Comparison of ENCODE assay signal across 26 cellular contexts in the genomic region with DNA sequence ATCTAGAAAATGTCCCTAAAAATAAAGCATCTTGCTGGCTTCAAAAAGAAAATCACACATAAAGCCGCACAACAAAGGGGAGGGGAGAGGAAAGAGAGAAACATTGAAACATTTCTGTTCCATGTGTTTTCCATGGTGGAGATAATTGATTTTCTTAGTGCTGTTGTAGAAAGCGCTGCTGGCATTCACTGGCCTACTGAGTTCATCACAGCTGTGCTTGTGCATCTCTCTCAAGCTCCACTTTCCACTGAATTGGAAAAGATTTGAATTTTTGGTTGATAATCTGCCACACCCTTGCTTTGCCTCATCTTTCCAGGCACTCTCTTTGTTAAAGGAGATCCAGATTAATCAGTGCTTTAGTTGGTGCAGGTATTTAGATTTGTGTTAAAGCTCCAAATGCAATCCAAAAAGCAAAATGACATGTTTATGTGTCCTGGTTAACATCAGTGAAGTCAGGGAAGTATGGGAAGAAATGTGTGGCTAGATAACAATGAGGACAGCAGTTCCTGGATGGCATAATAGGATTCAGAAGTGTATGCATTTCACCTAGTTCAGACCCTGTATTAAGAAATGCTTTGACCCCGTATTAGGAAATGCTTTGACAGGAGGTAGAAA. TPM values are rescaled to one million over a fixed set of nuclear protein-coding genes. Genes with fewer than 3 reads are reported as not detected.
DNase-seq lines count a peak whose midpoint lies in the region; ATAC-seq and TF ChIP-seq lines count a peak whose summit lies in the region.
"Had no signal": no experiment of that assay in that cellular context is flagged by ENCODE, and none has a peak within 500 bp of the region (broad histone marks: within the 10 kb centered on the region; RNA-seq: fewer than 3 reads in every experiment).

No MANE protein-coding gene starts in this region.

- DNase-seq in heart right ventricle (no peak), cardiac septum (ENCODE audit: low spot score) (no peak), left ventricle myocardium inferior (no peak), posterior vena cava (ENCODE audit: low spot score) (peak; percentile 66), vagina (ENCODE audit: extremely low spot score in 2 of 2) (no peak), NCI-H146 (lab: John Stamatoyannopoulos, UW) (no peak), HK-2 (ENCODE audit: unreplicated experiment) (no peak), WERI-Rb-1 (no peak)
- DNase-seq: activated CD4-positive, alpha-beta T cell treated with anti-CD3 and anti-CD28 coated beads, Interleukin-2, amount 50 U/mL, for 1 hour; activated CD8-positive, alpha-beta memory T cell treated with anti-CD3 and anti-CD28 coated beads, Interleukin-2, amount 50 U/mL, for 48 hours; activated naive CD4-positive, alpha-beta T cell; anterior cingulate cortex; CD4-positive, CD25-positive, alpha-beta regulatory T cell; DMS153; endodermal cell; foreskin keratinocyte; MG63; mucosa of descending colon; NCI-H187 treated with DMSO at 0.1 percent for 48 hours; NCI-H446; NK-92 treated with Interleukin-12 subunit alpha and Interleukin-12 subunit beta, amount 100 ng/mL, for 24 hours; pancreas; stimulated activated CD8-positive, alpha-beta memory T cell treated with anti-CD3 and anti-CD28 coated beads, Interleukin-4, amount 100 ng/mL, for 48 hours; T-helper 1 cell had no signal

- no peak for ATAC-seq in heart right ventricle
- ATAC-seq: A549, foreskin keratinocyte, mucosa of descending colon, pancreas had no signal

- 67 to 68% methylated on average over 3 of the region's 3 CpGs for WGBS in heart right ventricle, 2 donors

- no peak for TF ChIP-seq POLR2A in vagina (IDR thresholded peaks at IDR 0.05)

- no peaks in the 10 kb centered on the region for H3K27me3 ChIP-seq in heart right ventricle
- H3K27me3 ChIP-seq in left ventricle myocardium inferior (ENCODE audit: low read depth) = no peaks in the 10 kb centered on the region
- H3K27me3 ChIP-seq in vagina = no peaks in the 10 kb centered on the region
- H3K27me3 ChIP-seq in WERI-Rb-1 (ENCODE audit: insufficient read depth, low read depth, severe bottlenecking) = no peaks in the 10 kb centered on the region
- H3K27me3 ChIP-seq: foreskin keratinocyte, MG63, pancreas had no signal

- H3K9me3 ChIP-seq in heart right ventricle (no peaks in the 10 kb centered on the region), left ventricle myocardium inferior (replicated peaks) (no peaks in the 10 kb centered on the region), vagina (no peaks in the 10 kb centered on the region), WERI-Rb-1 (ENCODE audit: severe bottlenecking) (no peaks in the 10 kb centered on the region)
- H3K9me3 ChIP-seq: A549, MG63, mucosa of descending colon, pancreas, thoracic aorta had no signal

- H3K4me1 ChIP-seq in heart right ventricle = peaks cover 0 to 13% (median 4%) of the 10 kb centered on the region in 9 donors
- no peaks in the 10 kb centered on the region for H3K4me1 ChIP-seq in left ventricle myocardium inferior
- peaks cover 13% of the 10 kb centered on the region for H3K4me1 ChIP-seq in vagina
- H3K4me1 ChIP-seq: foreskin keratinocyte, pancreas had no signal

- intact Hi-C loops in heart right ventricle (cut with DNase I) (loop anchor here in 6 of 10 donors (5.0 to 10.0 kb wide), 7 partner anchors 34 to 444 kb away; no protein-coding TSS in a partner anchor), cardiac septum (cut with DNase I) (no loop called here), left ventricle myocardium inferior (cut with micrococcal nuclease) (loop anchor here (10.0 kb wide), 1 partner anchor 447 kb away; no protein-coding TSS in a partner anchor), posterior vena cava (cut with DNase I) (loop anchor here in 1 of 2 donors (10.0 kb wide), 1 partner anchor 447 kb away; no protein-coding TSS in a partner anchor), vagina (cut with DNase I) (no loop called here)

- H3K36me3 ChIP-seq in heart right ventricle (no peaks in the 10 kb centered on the region), left ventricle myocardium inferior (no peaks in the 10 kb centered on the region), vagina (no peaks in the 10 kb centered on the region), WERI-Rb-1 (no peaks in the 10 kb centered on the region)
- H3K36me3 ChIP-seq: MG63, pancreas, thoracic aorta had no signal

- TF ChIP-seq CTCF in heart right ventricle (IDR thresholded peaks at IDR 0.05) = no peak
- TF ChIP-seq CTCF in left ventricle myocardium inferior (IDR thresholded peaks at IDR 0.05; ENCODE audit: borderline replicate concordance) = no peak
- no peak for TF ChIP-seq CTCF in vagina (IDR thresholded peaks at IDR 0.05)
- no peak for TF ChIP-seq CTCF in WERI-Rb-1 (IDR thresholded peaks at IDR 0.05; ENCODE audit: low read depth, low read length)

- H3K4me3 ChIP-seq in heart right ventricle (no peak overlapping the region), left ventricle myocardium inferior (no peak overlapping the region), vagina (no peak overlapping the region), WERI-Rb-1 (ENCODE audit: low read depth, low read length) (no peak overlapping the region)
- H3K4me3 ChIP-seq: A549, MG63, mucosa of descending colon, pancreas, thoracic aorta had no signal

- peak overlapping the region in 8 of 10 donors; percentile 6 to 87 (median 72) for H3K27ac ChIP-seq in heart right ventricle
- H3K27ac ChIP-seq in left ventricle myocardium inferior (replicated peaks) = peak overlapping the region; percentile 82
- H3K27ac ChIP-seq in vagina = peak overlapping the region; percentile 91
- H3K27ac ChIP-seq in WERI-Rb-1 = no peak overlapping the region
- H3K27ac ChIP-seq: A549, foreskin keratinocyte, pancreas had no signal

RNA-seq across cellular contexts. Expression of gene COL3A1, which starts 2.8 kb away (rescaled TPM):
- 100 to 1,000 TPM in 3 of 10 donors, 10 to 100 TPM in 7; 53.9 to 700 (median 73.5) TPM for total RNA-seq in heart right ventricle
- 100 to 1,000 TPM in 1 of 2 donors, 10 to 100 TPM in 1; 33.5 to 173 TPM for polyA plus RNA-seq in heart right ventricle
- 180 TPM for total RNA-seq in cardiac septum
- total RNA-seq in left ventricle myocardium inferior = 98.5 TPM
- 1,000 to 10,000 TPM in 1 of 2 donors, 100 to 1,000 TPM in 1; 826 to 2,244 TPM for total RNA-seq in posterior vena cava
- 123 TPM for total RNA-seq in vagina
- total RNA-seq: CD4-positive, CD25-positive, alpha-beta regulatory T cell; endodermal cell had no signal
- polyA plus RNA-seq: CD4-positive, CD25-positive, alpha-beta regulatory T cell had no signal

Comparison
In these comparisons a context has a peak if more than half of its experiments do, and no peak if none do; other contexts are left out.
1. intact Hi-C loops: an anchor here in heart right ventricle (5.0 to 10.0 kb wide) and left ventricle myocardium inferior (10.0 kb wide); none called in cardiac septum and vagina.